Comparison of ENCODE assay signal across 11 cellular contexts in the genomic region with DNA sequence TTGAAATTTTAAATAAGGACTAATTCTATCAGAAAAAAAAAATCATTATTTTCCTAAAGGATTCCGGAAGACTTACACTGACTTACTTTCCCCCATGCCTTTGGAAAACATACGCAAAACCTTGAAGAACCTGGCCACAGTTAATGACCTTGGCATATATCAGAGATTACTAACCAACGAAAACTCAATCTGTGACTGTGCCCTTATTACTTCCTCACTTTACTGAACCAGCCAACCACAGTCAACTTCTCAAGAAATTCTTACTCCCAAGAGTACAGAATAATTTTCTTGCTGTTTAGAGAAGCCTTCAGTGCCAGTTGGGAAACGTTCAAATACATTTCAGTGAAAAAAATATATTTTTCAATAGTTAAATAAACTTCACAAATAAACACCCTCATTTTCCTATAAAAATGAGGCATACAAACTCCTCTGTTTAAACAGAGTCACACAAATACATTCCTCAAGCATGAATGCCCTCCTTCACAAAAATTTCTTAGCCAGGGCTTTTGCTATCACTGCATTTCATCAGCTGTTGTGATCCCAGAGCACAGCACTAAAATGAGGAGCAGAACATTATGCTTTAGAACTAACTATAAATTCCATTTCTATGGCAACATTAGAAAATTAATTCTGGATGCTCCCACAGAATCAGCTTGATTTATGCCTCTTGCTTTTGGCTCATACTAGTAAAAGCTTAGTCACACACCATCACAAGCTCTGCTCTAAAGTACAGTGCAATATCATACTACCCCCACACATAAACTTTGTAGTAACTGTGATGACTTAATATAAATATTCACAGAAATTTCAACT.
DNase-seq lines count a peak whose midpoint lies in the region; ATAC-seq and TF ChIP-seq lines count a peak whose summit lies in the region.
"Had no signal": no experiment of that assay in that cellular context is flagged by ENCODE, and none has a peak within 500 bp of the region (broad histone marks: within the 10 kb centered on the region; RNA-seq: fewer than 3 reads in every experiment).

No MANE protein-coding gene starts in this region.

- peaks cover 11 to 97% (median 32%) of the 10 kb centered on the region in 3 donors for H3K4me1 ChIP-seq in gastroesophageal sphincter
- H3K4me1 ChIP-seq in rectal smooth muscle tissue (ENCODE audit: control insufficient read depth, insufficient read depth, low read length), result peaks cover 30% of the 10 kb centered on the region

- no peak for TF ChIP-seq EP300 in gastroesophageal sphincter (IDR thresholded peaks at IDR 0.05)

- H3K4me3 ChIP-seq in WERI-Rb-1 (ENCODE audit: low read depth, low read length), result no peak overlapping the region
- no peak overlapping the region for H3K4me3 ChIP-seq in gastroesophageal sphincter
- H3K4me3 ChIP-seq in rectal smooth muscle tissue (ENCODE audit: low read length), result no peak overlapping the region

- no peaks in the 10 kb centered on the region for H3K27me3 ChIP-seq in WERI-Rb-1 (ENCODE audit: insufficient read depth, low read depth, severe bottlenecking)
- H3K27me3 ChIP-seq in gastroesophageal sphincter, result no peaks in the 10 kb centered on the region
- H3K27me3 ChIP-seq in rectal smooth muscle tissue (ENCODE audit: control insufficient read depth, insufficient read depth, low read length), result no peaks in the 10 kb centered on the region

- 18 to 33% methylated on average over 4 of the region's 4 CpGs for WGBS in gastroesophageal sphincter (ENCODE audit: low coverage in 1 of 2), 2 donors

- H3K36me3 ChIP-seq in WERI-Rb-1 (peaks cover 62% of the 10 kb centered on the region), gastroesophageal sphincter (peaks cover 0 to 56% of the 10 kb centered on the region in 2 donors), rectal smooth muscle tissue (ENCODE audit: control insufficient read depth, insufficient read depth, low read length) (peaks cover 9% of the 10 kb centered on the region)

- ATAC-seq in gastroesophageal sphincter (peak; percentile 81), HG03342 (IDR thresholded peaks at IDR 0.05; ENCODE audit: unreplicated experiment) (no peak)

- peak; percentile 64 for DNase-seq in Ammon's horn (ENCODE audit: low spot score)
- no peak for DNase-seq in WERI-Rb-1
- DNase-seq in DMS79 treated with DMSO at 0.1 percent for 48 hours (lab: John Stamatoyannopoulos, UW), result no peak
- no peak for DNase-seq in activated CD4-positive, alpha-beta T cell treated with anti-CD3 and anti-CD28 coated beads for 4 hours
- no peak for DNase-seq in NCI-H2081 (lab: John Stamatoyannopoulos, UW)
- DNase-seq: activated B cell treated with CpG ODN at 0.5 μM for 24 hours; CD8-positive, alpha-beta memory T cell; central memory CD4-positive, alpha-beta T cell had no signal

- TF ChIP-seq CTCF in WERI-Rb-1 (IDR thresholded peaks at IDR 0.05; ENCODE audit: low read depth, low read length) (no peak), gastroesophageal sphincter (IDR thresholded peaks at IDR 0.05) (no peak)

- H3K27ac ChIP-seq in WERI-Rb-1 (peak overlapping the region; percentile 23; the same call in 1 of the 2 replicates), gastroesophageal sphincter (peak overlapping the region; percentile 74 to 88 (median 78)), rectal smooth muscle tissue (ENCODE audit: low read depth, low read length) (peak overlapping the region; percentile 80)

- no peaks in the 10 kb centered on the region for H3K9me3 ChIP-seq in WERI-Rb-1 (ENCODE audit: severe bottlenecking)
- no peaks in the 10 kb centered on the region for H3K9me3 ChIP-seq in gastroesophageal sphincter

- no peak for TF ChIP-seq POLR2A in gastroesophageal sphincter (IDR thresholded peaks at IDR 0.05)

- no peak overlapping the region for H3K9ac ChIP-seq in rectal smooth muscle tissue (ENCODE audit: low read length)

Comparison
In these comparisons a context has a peak if more than half of its experiments do, and no peak if none do; other contexts are left out.
1. H3K27ac ChIP-seq: peak in every context shown above with its lines; median percentile 80 in rectal smooth muscle tissue; 78 in gastroesophageal sphincter; 23 in WERI-Rb-1.